In genomic region chr4:80446248-80446647, GRCh38 we compare ENCODE assay signal across 18 cellular contexts.
"Had no signal": no experiment of that assay in that cellular context is flagged by ENCODE, and none has a peak within 500 bp of the region (broad histone marks: within the 10 kb centered on the region; RNA-seq: fewer than 3 reads in every experiment).

No MANE protein-coding gene starts in this region.

- H3K27me3 ChIP-seq: gastroesophageal sphincter, neutrophil, stomach, transverse colon had no signal

- H3K4me1 ChIP-seq: gastroesophageal sphincter, parathyroid adenoma, stomach, transverse colon had no signal

- DNase-seq: activated CD4-positive, alpha-beta memory T cell treated with anti-CD3 and anti-CD28 coated beads, Interleukin-2, amount 10 ng/mL, durations not matched to agents 7 days and 5 days; activated CD4-positive, alpha-beta T cell treated with anti-CD3 and anti-CD28 coated beads for 48 hours; activated effector memory CD4-positive, alpha-beta T cell treated with anti-CD3 and anti-CD28 coated beads, Interleukin-2, amount 50 U/mL, for 16 hours; activated naive CD4-positive, alpha-beta T cell treated with anti-CD3 and anti-CD28 coated beads, Interleukin-2, amount 10 ng/mL, durations not matched to agents 7 days and 5 days; activated T-cell treated with anti-CD3 and anti-CD28 coated beads, Interleukin-2, amount 50 U/mL, for 72 hours; anterior cingulate cortex; head of caudate nucleus; hypothalamus; left ventricle myocardium superior; midbrain; right cardiac atrium; stimulated activated CD4-positive, alpha-beta T cell treated with anti-CD3 and anti-CD28 coated beads, Interleukin-1b, Interleukin-23, amount 100 ng/mL, for 48 hours; stomach; transverse colon had no signal

- H3K27ac ChIP-seq: gastroesophageal sphincter, neutrophil, parathyroid adenoma, skin epidermis, stomach, transverse colon had no signal

- H3K79me2 ChIP-seq: parathyroid adenoma had no signal

- H2AFZ ChIP-seq: parathyroid adenoma had no signal

- H3K36me3 ChIP-seq: gastroesophageal sphincter, neutrophil, stomach, transverse colon had no signal

- H3K9me3 ChIP-seq: gastroesophageal sphincter, neutrophil, transverse colon had no signal

- H3K9ac ChIP-seq: parathyroid adenoma had no signal

- H3K4me3 ChIP-seq: gastroesophageal sphincter, skin epidermis, stomach, transverse colon had no signal
